Comparison of ENCODE assay signal across 8 cellular contexts in the genomic region with DNA sequence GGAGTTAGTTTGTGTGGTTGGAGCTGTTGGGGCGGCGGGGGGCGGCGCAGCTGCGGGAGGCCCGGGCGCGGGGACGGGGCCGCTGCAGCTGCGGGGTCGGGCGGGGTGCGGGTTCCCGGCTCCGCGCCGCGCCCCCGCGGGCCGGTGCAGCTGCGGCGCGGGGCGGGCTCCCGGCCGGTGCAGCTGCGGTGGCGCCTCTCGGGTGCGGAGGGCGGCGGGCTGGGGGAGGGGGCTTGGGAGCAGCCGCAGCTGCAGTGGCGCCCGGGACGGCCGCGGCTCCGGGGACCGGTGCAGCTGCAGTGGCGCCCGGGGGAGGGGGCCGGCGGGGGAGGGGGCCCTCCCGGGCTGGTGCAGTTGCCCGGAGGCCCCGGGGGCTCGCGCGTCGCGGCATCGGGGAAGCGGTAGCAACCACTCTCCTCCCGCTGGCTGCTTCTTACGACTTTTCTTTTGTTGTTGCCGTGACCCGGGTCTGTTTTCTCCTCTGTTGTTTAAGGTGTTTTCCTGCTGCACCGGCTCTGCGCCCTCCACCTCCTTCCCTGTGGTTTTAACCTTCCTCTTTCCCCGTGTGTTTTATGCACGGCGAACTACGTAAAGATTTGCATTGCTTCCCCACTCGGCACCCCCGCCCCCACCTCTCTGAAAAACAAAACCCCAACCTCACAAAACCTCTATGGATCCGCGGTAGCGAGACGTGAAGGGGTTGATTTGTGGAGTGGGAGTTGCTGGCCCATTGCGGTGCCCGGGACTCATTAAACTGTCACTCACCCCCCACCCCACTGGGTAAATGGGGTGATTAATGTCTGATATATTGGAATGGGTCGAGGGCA. TPM values are rescaled to one million over a fixed set of nuclear protein-coding genes. Genes with fewer than 3 reads are reported as not detected.
A peak's percentile ranks its signal among the peaks of the same experiment; 100 is the strongest.
DNase-seq lines count a peak whose midpoint lies in the region; ATAC-seq and TF ChIP-seq lines count a peak whose summit lies in the region.

No MANE protein-coding gene starts in this region.

- H3K4me3 ChIP-seq in GM12865 (ENCODE audit: low read depth, low read length) (peak overlapping the region; percentile 67), mucosa of stomach (ENCODE audit: low read length) (peak overlapping the region; percentile 64)

- peaks cover 32% of the 10 kb centered on the region for H3K4me1 Mint-ChIP-seq in activated CD4-positive, alpha-beta memory T cell treated with anti-CD3 and anti-CD28 coated beads, Interleukin-2, amount 10 ng/mL, durations not matched to agents 7 days and 5 days
- H3K4me1 Mint-ChIP-seq in endothelial cell (ENCODE audit: unreplicated experiment) = peaks cover 34% of the 10 kb centered on the region

- POLR2A ChIA-PET in activated CD4-positive, alpha-beta memory T cell treated with anti-CD3 and anti-CD28 coated beads, Interleukin-2, amount 10 ng/mL, durations not matched to agents 7 days and 5 days (lab: Charles Lee) = interaction anchor here (1.2 to 3.1 kb wide), 5 partner anchors 11 to 250 kb away, joined by 4 to 20 read pairs (median 7); no protein-coding TSS in a partner anchor

- no peaks in the 10 kb centered on the region for H3K36me3 ChIP-seq in mucosa of stomach (ENCODE audit: control insufficient read depth, insufficient read depth, low read length)

- peak overlapping the region; percentile 77 for H3K27ac Mint-ChIP-seq in activated CD4-positive, alpha-beta memory T cell treated with anti-CD3 and anti-CD28 coated beads, Interleukin-2, amount 10 ng/mL, durations not matched to agents 7 days and 5 days
- peak overlapping the region; percentile 92 for H3K27ac Mint-ChIP-seq in endothelial cell (ENCODE audit: unreplicated experiment)

- H3K9me3 ChIP-seq in mucosa of stomach (ENCODE audit: control insufficient read depth, low read length) = no peaks in the 10 kb centered on the region

- TF ChIP-seq CTCF in GM12865 (IDR thresholded peaks at IDR 0.05; ENCODE audit: insufficient read depth, low read depth, low read length, missing control alignments) (no peak), endothelial cell (IDR thresholded peaks at IDR 0.05; ENCODE audit: unreplicated experiment) (no peak)

- no peaks in the 10 kb centered on the region for H3K27me3 ChIP-seq in mucosa of stomach (ENCODE audit: control insufficient read depth, insufficient read depth, low read length)

- H3K9me3 Mint-ChIP-seq in activated CD4-positive, alpha-beta memory T cell treated with anti-CD3 and anti-CD28 coated beads, Interleukin-2, amount 10 ng/mL, durations not matched to agents 7 days and 5 days = no peaks in the 10 kb centered on the region
- no peaks in the 10 kb centered on the region for H3K9me3 Mint-ChIP-seq in endothelial cell (ENCODE audit: unreplicated experiment)

- CTCF ChIA-PET in activated CD4-positive, alpha-beta memory T cell treated with anti-CD3 and anti-CD28 coated beads, Interleukin-2, amount 10 ng/mL, durations not matched to agents 7 days and 5 days (lab: Charles Lee) = no interaction called here

- no peak for ATAC-seq in GM21576 (IDR thresholded peaks at IDR 0.05; ENCODE audit: unreplicated experiment)

- H3K4me3 Mint-ChIP-seq in activated CD4-positive, alpha-beta memory T cell treated with anti-CD3 and anti-CD28 coated beads, Interleukin-2, amount 10 ng/mL, durations not matched to agents 7 days and 5 days = peak overlapping the region; percentile 88
- peak overlapping the region; percentile 99 for H3K4me3 Mint-ChIP-seq in endothelial cell (ENCODE audit: unreplicated experiment)

- peaks cover 31% of the 10 kb centered on the region for H3K27me3 Mint-ChIP-seq in activated CD4-positive, alpha-beta memory T cell treated with anti-CD3 and anti-CD28 coated beads, Interleukin-2, amount 10 ng/mL, durations not matched to agents 7 days and 5 days
- H3K27me3 Mint-ChIP-seq in endothelial cell (ENCODE audit: unreplicated experiment) = peaks cover 12% of the 10 kb centered on the region

- H3K9ac ChIP-seq in mucosa of stomach (ENCODE audit: low read length) = peak overlapping the region; percentile 65

- H3K4me1 ChIP-seq in mucosa of stomach (ENCODE audit: control insufficient read depth, insufficient read depth, low read length) = no peaks in the 10 kb centered on the region

- DNase-seq in GM12865 (ENCODE audit: low read depth) = peak; percentile 49
- peak; percentile 29 for DNase-seq in NCI-H2107 (lab: John Stamatoyannopoulos, UW)
- peak; percentile 37 for DNase-seq in activated CD4-positive, alpha-beta memory T cell treated with anti-CD3 and anti-CD28 coated beads, Interleukin-2, amount 10 ng/mL, durations not matched to agents 7 days and 5 days
- peak; percentile 50 for DNase-seq in endothelial cell (ENCODE audit: low spot score)
- peak; percentile 50 for DNase-seq in superior temporal gyrus (ENCODE audit: extremely low spot score)
- DNase-seq in NCI-H2196 (lab: John Stamatoyannopoulos, UW; ENCODE audit: unreplicated experiment) = no peak

- peaks cover 6% of the 10 kb centered on the region for H3K36me3 Mint-ChIP-seq in activated CD4-positive, alpha-beta memory T cell treated with anti-CD3 and anti-CD28 coated beads, Interleukin-2, amount 10 ng/mL, durations not matched to agents 7 days and 5 days (ENCODE audit: low read depth)
- peaks cover 10% of the 10 kb centered on the region for H3K36me3 Mint-ChIP-seq in endothelial cell (ENCODE audit: low read depth, unreplicated experiment)

RNA-seq across cellular contexts. Expression of a gene that starts 1.7 kb away (rescaled TPM):
- 10 to 100 TPM in 1 of 2 experiments, 1 to 10 TPM in 1; 9.6 to 10.2 TPM for total RNA-seq in activated CD4-positive, alpha-beta memory T cell treated with anti-CD3 and anti-CD28 coated beads, Interleukin-2, amount 10 ng/mL, durations not matched to agents 7 days and 5 days
- 21.7 TPM for total RNA-seq in endothelial cell (ENCODE audit: unreplicated experiment)
